Comparison of ENCODE assay signal across 8 cellular contexts in the genomic region with DNA sequence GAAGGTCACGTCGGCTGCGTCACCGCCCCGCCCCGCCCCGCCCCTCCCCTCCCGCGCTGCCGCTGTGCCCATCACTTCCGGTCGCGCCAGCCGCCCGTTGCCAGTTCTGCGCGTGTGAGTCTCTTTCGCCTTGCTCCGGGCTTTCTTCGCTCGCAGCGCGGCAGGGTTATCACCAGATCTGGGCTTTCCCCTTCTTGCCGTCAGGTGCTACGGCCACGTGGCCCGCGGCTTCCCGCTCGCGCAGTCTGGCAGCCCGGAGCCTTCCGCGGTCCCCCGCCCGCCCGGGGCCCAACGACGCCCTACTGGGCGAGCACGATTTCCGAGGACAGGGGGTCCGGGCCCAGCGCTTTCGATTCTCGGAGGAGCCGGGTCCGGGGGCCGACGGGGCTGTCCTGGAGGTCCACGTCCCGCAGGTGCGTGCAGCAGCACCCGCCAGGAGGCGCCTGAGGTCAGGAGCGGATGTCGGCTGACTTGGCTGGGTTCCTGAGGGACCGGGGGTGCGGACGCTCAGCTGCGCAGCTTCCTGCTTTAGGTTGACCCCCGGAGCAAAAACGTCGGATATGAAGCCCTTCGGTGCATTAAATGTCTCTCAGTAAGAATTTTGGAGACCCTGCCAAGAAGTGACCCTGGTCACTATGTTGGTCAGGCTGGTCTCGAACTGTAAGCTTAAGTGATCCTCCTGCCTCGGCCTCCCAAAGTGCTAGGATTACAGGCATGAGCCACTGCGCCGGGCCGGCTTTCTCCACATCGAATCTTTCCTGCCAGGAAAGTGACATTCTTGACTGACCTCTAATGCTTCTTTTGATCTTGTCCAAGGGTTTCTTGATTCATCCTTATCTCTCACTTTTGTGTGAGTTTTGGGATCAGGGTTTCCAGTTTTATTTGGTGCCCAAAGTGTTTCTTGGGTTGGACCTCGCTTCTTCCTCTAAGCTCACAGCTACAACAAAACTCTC. TPM values are rescaled to one million over a fixed set of nuclear protein-coding genes. Genes with fewer than 3 reads are reported as not detected.
DNase-seq lines count a peak whose midpoint lies in the region; ATAC-seq and TF ChIP-seq lines count a peak whose summit lies in the region.

A gene with protein sequence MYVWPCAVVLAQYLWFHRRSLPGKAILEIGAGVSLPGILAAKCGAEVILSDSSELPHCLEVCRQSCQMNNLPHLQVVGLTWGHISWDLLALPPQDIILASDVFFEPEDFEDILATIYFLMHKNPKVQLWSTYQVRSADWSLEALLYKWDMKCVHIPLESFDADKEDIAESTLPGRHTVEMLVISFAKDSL (plus strand): TSS at position 74 of the 953 bp plus-strand sequence. CDS start 2,872 bp downstream, outside the sequence.

- POLR2A ChIA-PET in activated B cell treated with CpG ODN at 0.5 μM for 24 hours (lab: Charles Lee), result interaction anchor here (0.6 to 6.0 kb wide), 20 partner anchors 10 to 831 kb away, joined by 3 to 218 read pairs (median 4); a partner anchor contains a TSS

- peak; percentile 19 for TF ChIP-seq CTCF in activated B cell treated with CpG ODN at 0.5 μM for 24 hours (IDR thresholded peaks at IDR 0.05)

- intact Hi-C loops in activated B cell treated with CpG ODN at 0.5 μM for 24 hours (cut with micrococcal nuclease), result loop anchor here (1.0 to 10.0 kb wide), 10 partner anchors 10 to 1232 kb away; a partner anchor contains a TSS

- peak within 1 kb of the TSS; percentile 99 for H3K27ac ChIP-seq in layer of hippocampus (ENCODE audit: low read depth, low read length)

- H3K27ac Mint-ChIP-seq in activated B cell treated with CpG ODN at 0.5 μM for 24 hours, result peak within 1 kb of the TSS; percentile 95
- peak within 1 kb of the TSS; percentile 99 for H3K27ac Mint-ChIP-seq in central memory CD8-positive, alpha-beta T cell (ENCODE audit: low read depth)

- CTCF ChIA-PET in activated B cell treated with CpG ODN at 0.5 μM for 24 hours (lab: Charles Lee), result interaction anchor here (0.9 to 1.6 kb wide), 5 partner anchors 8 to 47 kb away, joined by 3 to 4 read pairs (median 3); a partner anchor contains a TSS

- H3K9me3 Mint-ChIP-seq in activated B cell treated with CpG ODN at 0.5 μM for 24 hours, result no peaks in the 10 kb centered on the region
- no peaks in the 10 kb centered on the region for H3K9me3 Mint-ChIP-seq in central memory CD8-positive, alpha-beta T cell

- DNase-seq in DMS 273 (lab: John Stamatoyannopoulos, UW; ENCODE audit: unreplicated experiment), result peak; percentile 88
- no peak for DNase-seq in DMS 273 treated with DMSO at 0.1 percent for 48 hours (lab: John Stamatoyannopoulos, UW)
- DNase-seq in NCI-H1092 treated with DMSO at 0.1 percent for 48 hours (lab: John Stamatoyannopoulos, UW), result peak; percentile 69
- DNase-seq in activated B cell treated with CpG ODN at 0.5 μM for 24 hours, result peak; percentile 84
- DNase-seq in central memory CD8-positive, alpha-beta T cell (ENCODE audit: low spot score in 2 of 2), result peak; percentile 84 to 94
- DNase-seq in stimulated activated CD4-positive, alpha-beta T cell treated with anti-CD3 and anti-CD28 coated beads, Interleukin-2, amount 100 ng/mL, for 4 hours (ENCODE audit: low read depth), result peak; percentile 58

- H3K4me1 Mint-ChIP-seq in activated B cell treated with CpG ODN at 0.5 μM for 24 hours, result peaks cover 56% of the 10 kb centered on the region
- H3K4me1 Mint-ChIP-seq in central memory CD8-positive, alpha-beta T cell, result peaks cover 26% of the 10 kb centered on the region

- ATAC-seq in HG02623 (IDR thresholded peaks at IDR 0.05; ENCODE audit: unreplicated experiment) (peak; percentile 30), activated B cell treated with CpG ODN at 0.5 μM for 24 hours (ENCODE audit: low read depth) (peak; percentile 60)
- ATAC-seq in central memory CD8-positive, alpha-beta T cell (replicated peaks; ENCODE audit: extremely low read depth, poor library complexity, severe bottlenecking), result peak; percentile 73

- H3K36me3 Mint-ChIP-seq in activated B cell treated with CpG ODN at 0.5 μM for 24 hours (ENCODE audit: low read depth), result peaks cover 68% of the 10 kb centered on the region
- H3K36me3 Mint-ChIP-seq in central memory CD8-positive, alpha-beta T cell (ENCODE audit: insufficient read depth), result peaks cover 81% of the 10 kb centered on the region

- H3K4me3 Mint-ChIP-seq in activated B cell treated with CpG ODN at 0.5 μM for 24 hours, result peak within 1 kb of the TSS; percentile 96
- peak within 1 kb of the TSS; percentile 90 for H3K4me3 Mint-ChIP-seq in central memory CD8-positive, alpha-beta T cell

- H3K27me3 Mint-ChIP-seq in activated B cell treated with CpG ODN at 0.5 μM for 24 hours, result no peaks in the 10 kb centered on the region
- H3K27me3 Mint-ChIP-seq in central memory CD8-positive, alpha-beta T cell, result no peaks in the 10 kb centered on the region

- H3K27me3 ChIP-seq in layer of hippocampus (ENCODE audit: control insufficient read depth, insufficient read depth, low read length), result no peaks in the 10 kb centered on the region

RNA-seq across cellular contexts. Expression of the gene that starts here (rescaled TPM):
- 52.3 and 56.0 TPM in 2 replicates for total RNA-seq in activated B cell treated with CpG ODN at 0.5 μM for 24 hours
